Comparison of ENCODE assay signal across 1 cellular context in the genomic region with DNA sequence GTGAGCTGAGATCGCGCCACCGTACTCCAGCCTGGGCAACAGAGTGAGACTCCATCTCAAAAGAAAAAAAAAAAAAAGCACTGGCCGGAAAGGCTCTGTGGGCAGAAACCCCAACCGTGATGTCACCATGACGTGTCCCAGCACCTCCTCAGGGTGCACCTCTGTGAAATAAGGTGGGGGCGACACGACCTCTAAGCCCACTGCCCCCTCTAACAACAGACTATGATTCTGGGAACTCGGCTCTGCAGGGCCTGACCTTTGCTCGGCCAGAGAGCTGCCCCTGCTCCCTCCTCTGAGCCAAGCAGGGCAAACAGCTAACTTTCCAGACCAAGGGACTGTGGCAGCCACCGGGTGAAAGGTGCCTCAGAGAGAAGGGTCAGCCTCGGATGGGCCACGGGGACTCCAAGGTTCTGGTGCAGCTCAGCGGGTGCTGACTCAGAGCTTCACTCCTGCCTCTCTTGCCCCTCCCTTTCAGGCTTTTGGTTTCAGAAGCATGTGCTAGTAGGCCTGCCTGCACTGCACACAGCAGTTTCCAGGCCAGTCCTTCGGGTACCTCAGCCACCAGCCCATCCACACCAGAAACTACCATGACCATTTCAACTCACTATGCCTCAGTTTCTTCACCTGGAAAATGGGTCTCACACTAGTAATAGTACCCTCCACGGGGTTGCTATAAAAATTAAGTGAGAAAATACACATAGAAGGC.
A peak's percentile ranks its signal among the peaks of the same experiment; 100 is the strongest.
TF ChIP-seq lines count a peak whose summit lies in the region.

No MANE protein-coding gene starts in this region.

TF ChIP-seq in HepG2, 621 proteins besides CTCF, POLR2A, EP300 and RAD21 (continued from another document and continues in another):
- TF ChIP-seq ZBTB40 (IDR thresholded peaks at IDR 0.05) (no peak), ZBTB40 (CRISPR knock-in tag; IDR thresholded peaks at IDR 0.05) (peak; percentile 73; the same call in 1 of the 2 replicates), ZNF512B (CRISPR knock-in tag; IDR thresholded peaks at IDR 0.05; ENCODE audit: borderline replicate concordance) (peak; percentile 45; the same call in 1 of the 2 replicates), HNF4A (CRISPR knock-in tag; IDR thresholded peaks at IDR 0.05) (peak; percentile 88), TBP (CRISPR knock-in tag; IDR thresholded peaks at IDR 0.05) (no peak), BRF2 (CRISPR knock-in tag; IDR thresholded peaks at IDR 0.05) (no peak), HMGA1 (CRISPR knock-in tag; conservative IDR thresholded peaks at IDR 0.05) (no peak), ZFP91 (CRISPR knock-in tag; IDR thresholded peaks at IDR 0.05; ENCODE audit: borderline replicate concordance) (0 out of 2 replicates have a peak, but pooled peaks have one; percentile 53), CREBL2 (CRISPR knock-in tag; IDR thresholded peaks at IDR 0.05; ENCODE audit: borderline replicate concordance) (no peak), ZNF235 (CRISPR knock-in tag; IDR thresholded peaks at IDR 0.05; ENCODE audit: borderline replicate concordance) (no peak), BHLHE40 (IDR thresholded peaks at IDR 0.05; ENCODE audit: low read length) (no peak), ZBTB8A (CRISPR knock-in tag; IDR thresholded peaks at IDR 0.05; ENCODE audit: borderline replicate concordance, low read depth) (no peak), ZNF343 (CRISPR knock-in tag; IDR thresholded peaks at IDR 0.05) (no peak), ZNF713 (CRISPR knock-in tag; IDR thresholded peaks at IDR 0.05) (no peak), AGO1 (IDR thresholded peaks at IDR 0.05; ENCODE audit: low read depth, low read length, poor library complexity, severe bottlenecking) (no peak), CCDC6 (CRISPR knock-in tag; IDR thresholded peaks at IDR 0.05) (peak; percentile 63; the same call in 1 of the 2 replicates), MEF2D (CRISPR knock-in tag; IDR thresholded peaks at IDR 0.05) (no peak), HMG20A (CRISPR knock-in tag; IDR thresholded peaks at IDR 0.05; ENCODE audit: borderline replicate concordance) (no peak), ZNF746 (CRISPR knock-in tag; IDR thresholded peaks at IDR 0.05) (no peak), HMGXB4 (CRISPR knock-in tag; IDR thresholded peaks at IDR 0.05; ENCODE audit: borderline replicate concordance in 1 of 2, low read depth in 1 of 2) (no peak; a peak in 1 of 4 replicates)
- TF ChIP-seq, protein P1, sequence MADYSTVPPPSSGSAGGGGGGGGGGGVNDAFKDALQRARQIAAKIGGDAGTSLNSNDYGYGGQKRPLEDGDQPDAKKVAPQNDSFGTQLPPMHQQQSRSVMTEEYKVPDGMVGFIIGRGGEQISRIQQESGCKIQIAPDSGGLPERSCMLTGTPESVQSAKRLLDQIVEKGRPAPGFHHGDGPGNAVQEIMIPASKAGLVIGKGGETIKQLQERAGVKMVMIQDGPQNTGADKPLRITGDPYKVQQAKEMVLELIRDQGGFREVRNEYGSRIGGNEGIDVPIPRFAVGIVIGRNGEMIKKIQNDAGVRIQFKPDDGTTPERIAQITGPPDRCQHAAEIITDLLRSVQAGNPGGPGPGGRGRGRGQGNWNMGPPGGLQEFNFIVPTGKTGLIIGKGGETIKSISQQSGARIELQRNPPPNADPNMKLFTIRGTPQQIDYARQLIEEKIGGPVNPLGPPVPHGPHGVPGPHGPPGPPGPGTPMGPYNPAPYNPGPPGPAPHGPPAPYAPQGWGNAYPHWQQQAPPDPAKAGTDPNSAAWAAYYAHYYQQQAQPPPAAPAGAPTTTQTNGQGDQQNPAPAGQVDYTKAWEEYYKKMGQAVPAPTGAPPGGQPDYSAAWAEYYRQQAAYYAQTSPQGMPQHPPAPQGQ (CRISPR knock-in tag; IDR thresholded peaks at IDR 0.05; ENCODE audit: borderline replicate concordance): no peak
- TF ChIP-seq, protein P2, sequence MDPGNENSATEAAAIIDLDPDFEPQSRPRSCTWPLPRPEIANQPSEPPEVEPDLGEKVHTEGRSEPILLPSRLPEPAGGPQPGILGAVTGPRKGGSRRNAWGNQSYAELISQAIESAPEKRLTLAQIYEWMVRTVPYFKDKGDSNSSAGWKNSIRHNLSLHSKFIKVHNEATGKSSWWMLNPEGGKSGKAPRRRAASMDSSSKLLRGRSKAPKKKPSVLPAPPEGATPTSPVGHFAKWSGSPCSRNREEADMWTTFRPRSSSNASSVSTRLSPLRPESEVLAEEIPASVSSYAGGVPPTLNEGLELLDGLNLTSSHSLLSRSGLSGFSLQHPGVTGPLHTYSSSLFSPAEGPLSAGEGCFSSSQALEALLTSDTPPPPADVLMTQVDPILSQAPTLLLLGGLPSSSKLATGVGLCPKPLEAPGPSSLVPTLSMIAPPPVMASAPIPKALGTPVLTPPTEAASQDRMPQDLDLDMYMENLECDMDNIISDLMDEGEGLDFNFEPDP (CRISPR knock-in tag; conservative IDR thresholded peaks at IDR 0.05): no peak
- TF ChIP-seq, protein P3, sequence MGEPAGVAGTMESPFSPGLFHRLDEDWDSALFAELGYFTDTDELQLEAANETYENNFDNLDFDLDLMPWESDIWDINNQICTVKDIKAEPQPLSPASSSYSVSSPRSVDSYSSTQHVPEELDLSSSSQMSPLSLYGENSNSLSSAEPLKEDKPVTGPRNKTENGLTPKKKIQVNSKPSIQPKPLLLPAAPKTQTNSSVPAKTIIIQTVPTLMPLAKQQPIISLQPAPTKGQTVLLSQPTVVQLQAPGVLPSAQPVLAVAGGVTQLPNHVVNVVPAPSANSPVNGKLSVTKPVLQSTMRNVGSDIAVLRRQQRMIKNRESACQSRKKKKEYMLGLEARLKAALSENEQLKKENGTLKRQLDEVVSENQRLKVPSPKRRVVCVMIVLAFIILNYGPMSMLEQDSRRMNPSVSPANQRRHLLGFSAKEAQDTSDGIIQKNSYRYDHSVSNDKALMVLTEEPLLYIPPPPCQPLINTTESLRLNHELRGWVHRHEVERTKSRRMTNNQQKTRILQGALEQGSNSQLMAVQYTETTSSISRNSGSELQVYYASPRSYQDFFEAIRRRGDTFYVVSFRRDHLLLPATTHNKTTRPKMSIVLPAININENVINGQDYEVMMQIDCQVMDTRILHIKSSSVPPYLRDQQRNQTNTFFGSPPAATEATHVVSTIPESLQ (CRISPR knock-in tag; conservative IDR thresholded peaks at IDR 0.05): no peak
